ENCODE assay signal across 10 cellular contexts in the genomic region with DNA sequence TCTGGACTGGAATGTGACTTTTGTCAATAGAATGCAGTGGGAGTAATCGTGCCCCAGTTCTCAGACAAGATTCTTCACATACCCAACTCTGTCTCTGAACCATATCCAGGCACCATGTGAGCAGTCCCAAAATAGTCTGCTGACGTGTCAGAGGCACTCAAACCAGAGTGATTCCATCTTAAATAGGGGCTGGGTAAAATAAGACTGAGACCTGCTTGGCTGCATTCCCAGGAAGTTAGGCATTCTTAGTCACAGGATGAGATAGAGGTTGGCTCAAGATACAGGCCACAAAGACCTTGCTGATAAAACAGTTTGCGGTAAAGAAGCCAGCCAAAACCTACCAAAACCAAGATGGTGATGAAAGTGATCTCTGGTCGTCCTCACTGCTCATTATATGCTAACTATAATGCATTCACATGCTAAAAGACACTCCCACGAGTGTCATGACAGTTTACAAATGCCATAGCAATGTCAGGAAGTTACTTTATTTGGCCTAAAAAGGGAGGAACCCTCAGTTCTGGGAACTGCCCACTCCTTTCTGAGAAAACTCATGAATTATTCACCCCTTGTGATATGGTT. TPM values are rescaled to one million over a fixed set of nuclear protein-coding genes. Genes with fewer than 3 reads are reported as not detected.
DNase-seq lines count a peak whose midpoint lies in the region; ATAC-seq and TF ChIP-seq lines count a peak whose summit lies in the region.
"Had no signal": no experiment of that assay in that cellular context is flagged by ENCODE, and none has a peak within 500 bp of the region (broad histone marks: within the 10 kb centered on the region; RNA-seq: fewer than 3 reads in every experiment).

No MANE protein-coding gene starts in this region.

- H3K4me2 ChIP-seq in SK-N-SH: no peak overlapping the region

- peak; percentile 82 for DNase-seq in ELR (ENCODE audit: low read depth)
- no peak for DNase-seq in SK-N-SH
- peak; percentile 100 for DNase-seq in fibroblast of the aortic adventitia (ENCODE audit: low read depth)
- peak; percentile 76 for DNase-seq in renal cortical epithelial cell (ENCODE audit: low read depth)
- DNase-seq in NCI-H446 (lab: John Stamatoyannopoulos, UW): no peak
- no peak for DNase-seq in stimulated activated naive CD8-positive, alpha-beta T cell treated with anti-CD3 and anti-CD28 coated beads, Interleukin-15, amount 100 ng/mL, for 72 hours
- no peak for DNase-seq in activated CD8-positive, alpha-beta T cell treated with anti-CD3 and anti-CD28 coated beads, Interleukin-2, amount 10 ng/mL, durations not matched to agents 7 days and 5 days
- DNase-seq in NCI-H2107 (lab: John Stamatoyannopoulos, UW): no peak
- DNase-seq: NCI-H510A, small intestine had no signal

- no peaks in the 10 kb centered on the region for H3K4me1 Mint-ChIP-seq in stimulated activated naive CD8-positive, alpha-beta T cell treated with anti-CD3 and anti-CD28 coated beads, Interleukin-15, amount 100 ng/mL, for 72 hours
- H3K4me1 Mint-ChIP-seq in activated CD8-positive, alpha-beta T cell treated with anti-CD3 and anti-CD28 coated beads, Interleukin-2, amount 10 ng/mL, durations not matched to agents 7 days and 5 days (ENCODE audit: low read depth): no peaks in the 10 kb centered on the region

- H3K4me3 Mint-ChIP-seq in stimulated activated naive CD8-positive, alpha-beta T cell treated with anti-CD3 and anti-CD28 coated beads, Interleukin-15, amount 100 ng/mL, for 72 hours: no peak overlapping the region
- H3K4me3 Mint-ChIP-seq in activated CD8-positive, alpha-beta T cell treated with anti-CD3 and anti-CD28 coated beads, Interleukin-2, amount 10 ng/mL, durations not matched to agents 7 days and 5 days: no peak overlapping the region

- H2AFZ ChIP-seq in SK-N-SH (ENCODE audit: low read depth): no peak overlapping the region

- H3K79me2 ChIP-seq in SK-N-SH (ENCODE audit: insufficient read depth): no peaks in the 10 kb centered on the region

- no peak for TF ChIP-seq RAD21 in SK-N-SH (IDR thresholded peaks at IDR 0.05; ENCODE audit: low read length)

- POLR2A ChIA-PET in SK-N-SH (lab: Yijun Ruan, JAX): no interaction called here
- POLR2A ChIA-PET in activated CD8-positive, alpha-beta T cell treated with anti-CD3 and anti-CD28 coated beads, Interleukin-2, amount 10 ng/mL, durations not matched to agents 7 days and 5 days (lab: Charles Lee): no interaction called here

- CTCF ChIA-PET in SK-N-SH (lab: Yijun Ruan, JAX): no interaction called here
- CTCF ChIA-PET in activated CD8-positive, alpha-beta T cell treated with anti-CD3 and anti-CD28 coated beads, Interleukin-2, amount 10 ng/mL, durations not matched to agents 7 days and 5 days (lab: Charles Lee): no interaction called here

- peaks cover 11% of the 10 kb centered on the region for H3F3A ChIP-seq in SK-N-SH (replicated peaks; ENCODE audit: insufficient read depth)

- H3K9me3 ChIP-seq in SK-N-SH: no peaks in the 10 kb centered on the region

- no peak overlapping the region for H3K27ac Mint-ChIP-seq in stimulated activated naive CD8-positive, alpha-beta T cell treated with anti-CD3 and anti-CD28 coated beads, Interleukin-15, amount 100 ng/mL, for 72 hours
- no peak overlapping the region for H3K27ac Mint-ChIP-seq in activated CD8-positive, alpha-beta T cell treated with anti-CD3 and anti-CD28 coated beads, Interleukin-2, amount 10 ng/mL, durations not matched to agents 7 days and 5 days

- no peaks in the 10 kb centered on the region for H4K20me1 ChIP-seq in SK-N-SH (ENCODE audit: insufficient read depth)

- no peak overlapping the region for H3K4me3 ChIP-seq in SK-N-SH (ENCODE audit: low read depth in 2 of 2, low read length in 1 of 2)
- H3K4me3 ChIP-seq in fibroblast of the aortic adventitia (ENCODE audit: low read depth, low read length): no peak overlapping the region

- peak overlapping the region in 1 of 2 experiments; percentile 61; a peak in 3 of 4 replicates for H3K27ac ChIP-seq in SK-N-SH (ENCODE audit: low read depth in 2 of 2, low read length in 1 of 2)

- no peaks in the 10 kb centered on the region for H3K9me2 ChIP-seq in SK-N-SH

- H3K9ac ChIP-seq in SK-N-SH: no peak overlapping the region

- H3K4me1 ChIP-seq in SK-N-SH (ENCODE audit: control insufficient read depth in 1 of 2, insufficient read depth in 2 of 2, low read depth in 1 of 2, low read length in 1 of 2): peaks cover 0 to 5% of the 10 kb centered on the region in 2 experiments; a peak in 2 of 4 replicates

- peaks cover 0 to 5% of the 10 kb centered on the region in 2 donors for H3K9me3 Mint-ChIP-seq in stimulated activated naive CD8-positive, alpha-beta T cell treated with anti-CD3 and anti-CD28 coated beads, Interleukin-15, amount 100 ng/mL, for 72 hours
- no peaks in the 10 kb centered on the region for H3K9me3 Mint-ChIP-seq in activated CD8-positive, alpha-beta T cell treated with anti-CD3 and anti-CD28 coated beads, Interleukin-2, amount 10 ng/mL, durations not matched to agents 7 days and 5 days (ENCODE audit: insufficient read depth)

- H3K27me3 ChIP-seq in SK-N-SH (ENCODE audit: insufficient read depth): no peaks in the 10 kb centered on the region

- WGBS in SK-N-SH (ENCODE audit: low lambda C conversion rate): 6% methylated on average over 5 of the region's 5 CpGs

- no peak for ATAC-seq in stimulated activated naive CD8-positive, alpha-beta T cell treated with anti-CD3 and anti-CD28 coated beads, Interleukin-15, amount 100 ng/mL, for 72 hours
- no peak for ATAC-seq in activated CD8-positive, alpha-beta T cell treated with anti-CD3 and anti-CD28 coated beads, Interleukin-2, amount 10 ng/mL, durations not matched to agents 7 days and 5 days

- TF ChIP-seq CTCF in SK-N-SH (IDR thresholded peaks at IDR 0.05) (no peak), fibroblast of the aortic adventitia (IDR thresholded peaks at IDR 0.05; ENCODE audit: insufficient read depth, low read length) (no peak)

- no peaks in the 10 kb centered on the region for H3K36me3 ChIP-seq in SK-N-SH (replicated peaks in 1 of 2; ENCODE audit: control insufficient read depth in 1 of 2, insufficient read depth in 2 of 2, low read length in 1 of 2)

- no peaks in the 10 kb centered on the region for H3K36me3 Mint-ChIP-seq in activated CD8-positive, alpha-beta T cell treated with anti-CD3 and anti-CD28 coated beads, Interleukin-2, amount 10 ng/mL, durations not matched to agents 7 days and 5 days (ENCODE audit: low read depth)

- H3K27me3 Mint-ChIP-seq in stimulated activated naive CD8-positive, alpha-beta T cell treated with anti-CD3 and anti-CD28 coated beads, Interleukin-15, amount 100 ng/mL, for 72 hours: no peaks in the 10 kb centered on the region
- no peaks in the 10 kb centered on the region for H3K27me3 Mint-ChIP-seq in activated CD8-positive, alpha-beta T cell treated with anti-CD3 and anti-CD28 coated beads, Interleukin-2, amount 10 ng/mL, durations not matched to agents 7 days and 5 days (ENCODE audit: low read depth)

- TF ChIP-seq EP300 in SK-N-SH (IDR thresholded peaks at IDR 0.05; ENCODE audit: borderline replicate concordance in 1 of 2, low read depth in 1 of 2, low read length in 1 of 2): peak in 1 of 2 experiments; percentile 98; a peak in 2 of 4 replicates

TF ChIP-seq in SK-N-SH, 30 proteins besides CTCF, POLR2A, EP300 and RAD21 (continues in another document):
- TF ChIP-seq ELF1 (IDR thresholded peaks at IDR 0.05) (peak; percentile 32; the same call in 1 of the 2 replicates), SMC3 (IDR thresholded peaks at IDR 0.05; ENCODE audit: low read depth, low read length) (no peak), JUND (IDR thresholded peaks at IDR 0.05) (peak; percentile 91), FOXJ3 (CRISPR knock-in tag; IDR thresholded peaks at IDR 0.05) (no peak), FOSL2 (IDR thresholded peaks at IDR 0.05; ENCODE audit: borderline replicate concordance, low read depth) (peak; percentile 88), MEF2A (IDR thresholded peaks at IDR 0.05; ENCODE audit: borderline replicate concordance, low read depth) (peak; percentile 99), RXRA (IDR thresholded peaks at IDR 0.05; ENCODE audit: borderline replicate concordance, low read depth) (peak; percentile 82; the same call in 1 of the 2 replicates), IRF3 (IDR thresholded peaks at IDR 0.05; ENCODE audit: low read depth, low read length) (no peak), GATA2 (CRISPR knock-in tag; IDR thresholded peaks at IDR 0.05) (no peak), TCF12 (IDR thresholded peaks at IDR 0.05) (peak; percentile 96), RCOR1 (IDR thresholded peaks at IDR 0.05; ENCODE audit: low read length) (no peak), POLR2AphosphoS5 (IDR thresholded peaks at IDR 0.05; ENCODE audit: low read depth, low read length) (peak; percentile 65; the same call in 1 of the 2 replicates), MXI1 (IDR thresholded peaks at IDR 0.05; ENCODE audit: low read depth, low read length) (no peak), CHD2 (IDR thresholded peaks at IDR 0.05; ENCODE audit: low read length, partially characterized antibody) (no peak), FOXM1 (IDR thresholded peaks at IDR 0.05; ENCODE audit: low read depth) (peak; percentile 92)
- TF ChIP-seq, protein P1, sequence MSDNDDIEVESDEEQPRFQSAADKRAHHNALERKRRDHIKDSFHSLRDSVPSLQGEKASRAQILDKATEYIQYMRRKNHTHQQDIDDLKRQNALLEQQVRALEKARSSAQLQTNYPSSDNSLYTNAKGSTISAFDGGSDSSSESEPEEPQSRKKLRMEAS (IDR thresholded peaks at IDR 0.05; ENCODE audit: low read depth): peak; percentile 61; the same call in 1 of the 2 replicates

RNA-seq across cellular contexts. Expression of gene PLCXD3, which starts 16.9 kb away (rescaled TPM):
- 0.15 and 0.34 TPM in 2 replicates for polyA plus RNA-seq in SK-N-SH (2012; rRNA removed)
- 0.58 and 0.88 TPM in 2 replicates for polyA plus RNA-seq in SK-N-SH (2012; cell fraction: cytosol; rRNA removed)
- polyA plus RNA-seq in SK-N-SH (2012; cell fraction: nucleus; rRNA removed): 0.19 and 0.35 TPM in 2 replicates
- total RNA-seq in fibroblast of the aortic adventitia (ENCODE audit: low replicate concordance) (13.0 and 17.7 TPM in 2 replicates), renal cortical epithelial cell (under 0.01 and 0.17 TPM in 2 replicates)
- total RNA-seq in activated CD8-positive, alpha-beta T cell treated with anti-CD3 and anti-CD28 coated beads, Interleukin-2, amount 10 ng/mL, durations not matched to agents 7 days and 5 days: not detected

Comparison
In these comparisons a context has a peak if more than half of its experiments do, and no peak if none do; other contexts are left out.
1. DNase-seq: peak in ELR (single experiment), fibroblast of the aortic adventitia (single experiment) and renal cortical epithelial cell (single experiment); none in SK-N-SH (single experiment), NCI-H446 (0 of 2), stimulated activated naive CD8-positive, alpha-beta T cell treated with anti-CD3 and anti-CD28 coated beads, Interleukin-15, amount 100 ng/mL, for 72 hours (0 of 2), activated CD8-positive, alpha-beta T cell treated with anti-CD3 and anti-CD28 coated beads, Interleukin-2, amount 10 ng/mL, durations not matched to agents 7 days and 5 days (single experiment) and NCI-H2107 (single experiment).
2. RNA of gene PLCXD3, which starts 16.9 kb away (total RNA-seq): 13.0 to 17.7 TPM in fibroblast of the aortic adventitia; under 0.01 to 0.17 TPM in renal cortical epithelial cell and not detected in activated CD8-positive, alpha-beta T cell treated with anti-CD3 and anti-CD28 coated beads, Interleukin-2, amount 10 ng/mL, durations not matched to agents 7 days and 5 days; every median in the first group is over 10 times any median in the second.